In the genomic region with DNA sequence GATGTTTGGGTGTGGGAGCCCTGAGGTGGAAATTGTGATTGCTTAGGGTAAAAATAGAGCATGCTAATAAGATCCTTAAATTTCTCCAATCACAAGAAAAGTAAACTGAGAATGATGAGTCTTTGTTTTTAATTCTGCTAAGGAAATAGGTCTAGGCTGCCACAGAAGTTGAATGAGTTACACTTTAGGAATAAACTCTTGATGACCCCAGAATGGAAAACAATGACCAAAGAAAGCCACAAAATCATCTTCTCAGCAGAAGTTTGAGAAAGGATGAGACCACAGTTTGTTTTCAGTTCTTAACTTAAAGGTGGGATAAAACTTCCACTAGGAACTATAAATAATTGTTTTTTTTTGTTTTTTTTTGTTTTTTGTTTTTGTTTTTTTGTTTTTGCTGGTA, we compare ENCODE assay signal across 28 cellular contexts.
"Had no signal": no experiment of that assay in that cellular context is flagged by ENCODE, and none has a peak within 500 bp of the region (broad histone marks: within the 10 kb centered on the region; RNA-seq: fewer than 3 reads in every experiment).

No MANE protein-coding gene starts in this region.

- ATAC-seq: activated naive CD4-positive, alpha-beta T cell treated with anti-CD3 and anti-CD28 coated beads, Interleukin-2, amount 50 U/mL, for 72 hours; heart left ventricle; left lobe of liver; naive thymus-derived CD4-positive, alpha-beta T cell; sciatic nerve; stimulated activated memory B cell treated with anti-CD40 and anti-IgM and Interleukin-4, amounts not matched to agents 10 μg/mL and 1 μg/mL and 100 μg/mL, for 72 hours had no signal

- H3K27ac ChIP-seq: ascending aorta, colonic mucosa, dorsolateral prefrontal cortex, heart left ventricle, stomach, testis, vagina, WERI-Rb-1 had no signal

- DNase-seq: activated CD4-positive, alpha-beta T cell treated with anti-CD3 and anti-CD28 coated beads, Interleukin-2, amount 10 ng/mL, durations not matched to agents 7 days and 5 days; activated CD4-positive, CD25-positive, alpha-beta regulatory T cell treated with anti-CD3 and anti-CD28 coated beads, Interleukin-2, amount 50 U/mL, for 72 hours; activated gamma-delta T cell treated with Interleukin-2 at 50 U/mL for 16 hours; activated T-cell treated with anti-CD3 and anti-CD28 coated beads, Interleukin-2, amount 50 U/mL, for 1 hour; colonic mucosa; dorsolateral prefrontal cortex; esophagus squamous epithelium; heart left ventricle; naive thymus-derived CD4-positive, alpha-beta T cell; occipital lobe; posterior cingulate gyrus; stimulated activated CD4-positive, alpha-beta T cell treated with anti-CD3 and anti-CD28 coated beads, Interleukin-15, amount 100 ng/mL, for 24 hours; stomach; testis; trophoblast cell; WERI-Rb-1 had no signal

- H3K4me3 ChIP-seq: ascending aorta, breast epithelium, colonic mucosa, dorsolateral prefrontal cortex, esophagus squamous epithelium, heart left ventricle, lung, smooth muscle cell, stomach, testis, vagina had no signal

- H3K9me3 Mint-ChIP-seq: central memory CD8-positive, alpha-beta T cell; neural crest cell; stimulated activated memory B cell treated with anti-CD40 and anti-IgM and Interleukin-4, amounts not matched to agents 10 μg/mL and 1 μg/mL and 100 μg/mL, for 72 hours; T-helper 2 cell treated with Interferon-gamma antibody and Interleukin-4, amounts not matched to agents 5 μg/mL and 100 μg/mL, for 36 hours had no signal

- H3K36me3 Mint-ChIP-seq: stimulated activated memory B cell treated with anti-CD40 and anti-IgM and Interleukin-4, amounts not matched to agents 10 μg/mL and 1 μg/mL and 100 μg/mL, for 72 hours had no signal

- H3K27ac Mint-ChIP-seq: activated CD4-positive, alpha-beta T cell treated with anti-CD3 and anti-CD28 coated beads, Interleukin-2, amount 10 ng/mL, durations not matched to agents 7 days and 5 days; activated naive CD4-positive, alpha-beta T cell treated with anti-CD3 and anti-CD28 coated beads, Interleukin-2, amount 50 U/mL, for 72 hours; naive thymus-derived CD4-positive, alpha-beta T cell; stimulated activated memory B cell treated with anti-CD40 and anti-IgM and Interleukin-4, amounts not matched to agents 10 μg/mL and 1 μg/mL and 100 μg/mL, for 72 hours; T-helper 2 cell treated with Interferon-gamma antibody and Interleukin-4, amounts not matched to agents 5 μg/mL and 100 μg/mL, for 36 hours had no signal

- H3K36me3 ChIP-seq: ascending aorta, breast epithelium, colonic mucosa, esophagus squamous epithelium, heart left ventricle, stomach, vagina, WERI-Rb-1 had no signal

- H3K9me3 ChIP-seq: ascending aorta, breast epithelium, colonic mucosa, esophagus squamous epithelium, heart left ventricle, stomach, testis, vagina had no signal

- H3K27me3 Mint-ChIP-seq: activated CD4-positive, alpha-beta T cell treated with anti-CD3 and anti-CD28 coated beads, Interleukin-2, amount 10 ng/mL, durations not matched to agents 7 days and 5 days; central memory CD8-positive, alpha-beta T cell; naive thymus-derived CD4-positive, alpha-beta T cell had no signal

- H3K27me3 ChIP-seq: ascending aorta, breast epithelium, colonic mucosa, dorsolateral prefrontal cortex, esophagus squamous epithelium, heart left ventricle, stomach, testis, vagina had no signal

- H3K4me3 Mint-ChIP-seq: activated CD4-positive, alpha-beta T cell treated with anti-CD3 and anti-CD28 coated beads, Interleukin-2, amount 10 ng/mL, durations not matched to agents 7 days and 5 days; central memory CD8-positive, alpha-beta T cell; naive thymus-derived CD4-positive, alpha-beta T cell; neural crest cell; stimulated activated memory B cell treated with anti-CD40 and anti-IgM and Interleukin-4, amounts not matched to agents 10 μg/mL and 1 μg/mL and 100 μg/mL, for 72 hours; T-helper 2 cell treated with Interferon-gamma antibody and Interleukin-4, amounts not matched to agents 5 μg/mL and 100 μg/mL, for 36 hours had no signal

- H3K4me1 ChIP-seq: ascending aorta, breast epithelium, colonic mucosa, testis had no signal

- H3K4me1 Mint-ChIP-seq: stimulated activated memory B cell treated with anti-CD40 and anti-IgM and Interleukin-4, amounts not matched to agents 10 μg/mL and 1 μg/mL and 100 μg/mL, for 72 hours had no signal
